ENCODE assay signal across 1 cellular context in the genomic region with DNA sequence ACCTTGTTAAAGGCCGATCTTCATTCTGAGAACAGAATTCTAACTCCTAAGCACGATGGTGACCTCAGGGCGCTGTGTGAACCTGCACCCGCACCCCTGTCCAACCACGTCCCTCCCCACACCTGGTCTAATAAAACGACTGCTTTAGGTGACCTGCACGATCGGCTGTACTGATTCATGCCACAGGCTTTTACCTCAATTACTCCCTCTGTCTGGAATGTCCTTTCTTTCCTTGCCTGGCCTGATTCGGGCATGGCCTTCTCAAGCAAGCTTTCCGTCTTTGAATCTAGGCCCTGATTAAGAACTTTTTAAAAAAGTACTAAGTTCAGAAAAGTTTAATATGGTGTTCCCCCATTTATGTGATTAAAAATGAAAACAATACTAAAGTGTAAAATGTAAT.
TF ChIP-seq lines count a peak whose summit lies in the region.

No MANE protein-coding gene starts in this region.

TF ChIP-seq in K562, 482 proteins besides CTCF, POLR2A, EP300 and RAD21 (continued from another document):
- TF ChIP-seq TRIM28 (IDR thresholded peaks at IDR 0.05) (no peak), DIDO1 (tag; IDR thresholded peaks at IDR 0.05; ENCODE audit: low read depth) (no peak), PHF20 (IDR thresholded peaks at IDR 0.05; ENCODE audit: partially characterized antibody) (no peak), CTBP1 (IDR thresholded peaks at IDR 0.05; ENCODE audit: borderline replicate concordance) (no peak), GATAD2B (IDR thresholded peaks at IDR 0.05; ENCODE audit: borderline replicate concordance) (0 out of 2 replicates have a peak, but pooled peaks have one; percentile 32), ZNF592 (IDR thresholded peaks at IDR 0.05) (0 out of 2 replicates have a peak, but pooled peaks have one; percentile 18)
- TF ChIP-seq, protein P1, sequence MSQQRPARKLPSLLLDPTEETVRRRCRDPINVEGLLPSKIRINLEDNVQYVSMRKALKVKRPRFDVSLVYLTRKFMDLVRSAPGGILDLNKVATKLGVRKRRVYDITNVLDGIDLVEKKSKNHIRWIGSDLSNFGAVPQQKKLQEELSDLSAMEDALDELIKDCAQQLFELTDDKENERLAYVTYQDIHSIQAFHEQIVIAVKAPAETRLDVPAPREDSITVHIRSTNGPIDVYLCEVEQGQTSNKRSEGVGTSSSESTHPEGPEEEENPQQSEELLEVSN (IDR thresholded peaks at IDR 0.05; ENCODE audit: borderline replicate concordance in 1 of 2, extremely low read depth in 1 of 2, insufficient read depth in 1 of 2, insufficient read length in 1 of 2, low read depth in 1 of 2, low read length in 1 of 2, poor library complexity in 1 of 2, severe bottlenecking in 1 of 2): no peak
- TF ChIP-seq, protein P2, sequence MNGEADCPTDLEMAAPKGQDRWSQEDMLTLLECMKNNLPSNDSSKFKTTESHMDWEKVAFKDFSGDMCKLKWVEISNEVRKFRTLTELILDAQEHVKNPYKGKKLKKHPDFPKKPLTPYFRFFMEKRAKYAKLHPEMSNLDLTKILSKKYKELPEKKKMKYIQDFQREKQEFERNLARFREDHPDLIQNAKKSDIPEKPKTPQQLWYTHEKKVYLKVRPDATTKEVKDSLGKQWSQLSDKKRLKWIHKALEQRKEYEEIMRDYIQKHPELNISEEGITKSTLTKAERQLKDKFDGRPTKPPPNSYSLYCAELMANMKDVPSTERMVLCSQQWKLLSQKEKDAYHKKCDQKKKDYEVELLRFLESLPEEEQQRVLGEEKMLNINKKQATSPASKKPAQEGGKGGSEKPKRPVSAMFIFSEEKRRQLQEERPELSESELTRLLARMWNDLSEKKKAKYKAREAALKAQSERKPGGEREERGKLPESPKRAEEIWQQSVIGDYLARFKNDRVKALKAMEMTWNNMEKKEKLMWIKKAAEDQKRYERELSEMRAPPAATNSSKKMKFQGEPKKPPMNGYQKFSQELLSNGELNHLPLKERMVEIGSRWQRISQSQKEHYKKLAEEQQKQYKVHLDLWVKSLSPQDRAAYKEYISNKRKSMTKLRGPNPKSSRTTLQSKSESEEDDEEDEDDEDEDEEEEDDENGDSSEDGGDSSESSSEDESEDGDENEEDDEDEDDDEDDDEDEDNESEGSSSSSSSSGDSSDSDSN (IDR thresholded peaks at IDR 0.05; ENCODE audit: borderline replicate concordance in 1 of 2, low read depth in 2 of 2, low read length in 2 of 2): 0 out of 4 replicates have a peak, but pooled peaks of 1 of the 2 experiments have one; percentile 2
- TF ChIP-seq, protein P3, sequence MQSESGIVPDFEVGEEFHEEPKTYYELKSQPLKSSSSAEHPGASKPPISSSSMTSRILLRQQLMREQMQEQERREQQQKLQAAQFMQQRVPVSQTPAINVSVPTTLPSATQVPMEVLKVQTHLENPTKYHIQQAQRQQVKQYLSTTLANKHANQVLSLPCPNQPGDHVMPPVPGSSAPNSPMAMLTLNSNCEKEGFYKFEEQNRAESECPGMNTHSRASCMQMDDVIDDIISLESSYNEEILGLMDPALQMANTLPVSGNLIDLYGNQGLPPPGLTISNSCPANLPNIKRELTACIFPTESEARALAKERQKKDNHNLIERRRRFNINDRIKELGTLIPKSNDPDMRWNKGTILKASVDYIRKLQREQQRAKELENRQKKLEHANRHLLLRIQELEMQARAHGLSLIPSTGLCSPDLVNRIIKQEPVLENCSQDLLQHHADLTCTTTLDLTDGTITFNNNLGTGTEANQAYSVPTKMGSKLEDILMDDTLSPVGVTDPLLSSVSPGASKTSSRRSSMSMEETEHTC (IDR thresholded peaks at IDR 0.05): no peak
